ENCODE assay signal across 1 cellular context in the genomic region with DNA sequence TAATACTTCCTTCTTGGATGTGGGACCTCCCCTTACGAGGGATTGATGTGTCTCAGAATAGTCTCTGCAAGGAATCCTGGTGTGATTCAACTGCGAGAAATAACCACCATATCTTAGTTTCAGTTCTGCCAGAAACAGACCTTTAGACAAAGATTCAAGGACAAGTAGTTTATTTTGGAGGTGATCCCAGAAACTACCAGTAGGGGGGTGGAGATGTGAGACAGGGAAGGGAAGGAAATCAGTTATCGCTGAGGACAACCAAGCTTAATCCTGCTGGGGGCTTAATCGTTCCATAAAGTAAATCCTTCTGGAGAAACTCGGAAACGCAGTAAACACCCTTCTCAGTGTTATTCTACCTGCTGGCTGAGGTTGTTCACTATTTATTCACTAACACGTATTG.
TF ChIP-seq lines count a peak whose summit lies in the region.

No MANE protein-coding gene starts in this region.

TF ChIP-seq in IMR-90, 13 proteins besides CTCF, POLR2A, EP300 and RAD21:
- no peak for TF ChIP-seq CEBPB (IDR thresholded peaks at IDR 0.05; ENCODE audit: low read depth, low read length)
- no peak for TF ChIP-seq BHLHE40 (IDR thresholded peaks at IDR 0.05; ENCODE audit: low read depth, low read length)
- TF ChIP-seq NFE2L2 (IDR thresholded peaks at IDR 0.05; ENCODE audit: low read depth, low read length) = no peak
- no peak for TF ChIP-seq MAFK (IDR thresholded peaks at IDR 0.05; ENCODE audit: low read depth, low read length)
TF ChIP-seq in IMR-90: peak in this region for 0.
